Comparison of ENCODE assay signal across 8 cellular contexts in genomic region chr1:76901158-76901767, GRCh38. TPM values are rescaled to one million over a fixed set of nuclear protein-coding genes. Genes with fewer than 3 reads are reported as not detected.
DNase-seq lines count a peak whose midpoint lies in the region; ATAC-seq lines count a peak whose summit lies in the region.

No MANE protein-coding gene starts in this region.

- no peaks in the 10 kb centered on the region for H3K9me3 Mint-ChIP-seq in activated CD4-positive, alpha-beta memory T cell treated with anti-CD3 and anti-CD28 coated beads for 36 hours

- intact Hi-C loops in activated CD4-positive, alpha-beta memory T cell treated with anti-CD3 and anti-CD28 coated beads for 36 hours (cut with micrococcal nuclease) = loop anchor here (2.0 kb wide), 2 partner anchors 226 to 632 kb away; no protein-coding TSS in a partner anchor

- H3K4me1 Mint-ChIP-seq in activated CD4-positive, alpha-beta memory T cell treated with anti-CD3 and anti-CD28 coated beads for 36 hours (ENCODE audit: low read depth) = no peaks in the 10 kb centered on the region

- no peak overlapping the region for H3K27ac Mint-ChIP-seq in activated CD4-positive, alpha-beta memory T cell treated with anti-CD3 and anti-CD28 coated beads for 36 hours

- DNase-seq in DMS 273 treated with DMSO at 0.1 percent for 48 hours (lab: John Stamatoyannopoulos, UW) (peak; percentile 9), GM19238 (ENCODE audit: insufficient read length, low spot score) (peak; percentile 6), NCI-H2107 treated with DMSO at 0.1 percent for 48 hours (lab: John Stamatoyannopoulos, UW; ENCODE audit: unreplicated experiment) (peak; percentile 58), glomerular visceral epithelial cell (ENCODE audit: extremely low spot score) (peak; percentile 70), mesenteric fat pad (ENCODE audit: low spot score) (no peak)
- peak; percentile 34 for DNase-seq in activated CD4-positive, alpha-beta memory T cell treated with anti-CD3 and anti-CD28 coated beads for 36 hours
- DNase-seq in stimulated activated CD4-positive, alpha-beta T cell treated with anti-CD3 and anti-CD28 coated beads, Interleukin-12 subunit alpha, Interleukin-12 subunit beta, amount 100 ng/mL, for 48 hours (ENCODE audit: low read depth in 2 of 3, low spot score in 1 of 3) = peak; percentile 5 to 42 (median 8)

- H3K36me3 Mint-ChIP-seq in activated CD4-positive, alpha-beta memory T cell treated with anti-CD3 and anti-CD28 coated beads for 36 hours = no peaks in the 10 kb centered on the region

- CTCF ChIA-PET in activated CD4-positive, alpha-beta memory T cell treated with anti-CD3 and anti-CD28 coated beads for 36 hours (lab: Charles Lee) = no interaction called here

- ATAC-seq in HG03097 (IDR thresholded peaks at IDR 0.05; ENCODE audit: low FRiP score, unreplicated experiment) = peak; percentile 91

- H3K4me3 Mint-ChIP-seq in activated CD4-positive, alpha-beta memory T cell treated with anti-CD3 and anti-CD28 coated beads for 36 hours = no peak overlapping the region

- POLR2A ChIA-PET in activated CD4-positive, alpha-beta memory T cell treated with anti-CD3 and anti-CD28 coated beads for 36 hours (lab: Charles Lee) = no interaction called here

- peaks cover 2% of the 10 kb centered on the region for H3K27me3 Mint-ChIP-seq in activated CD4-positive, alpha-beta memory T cell treated with anti-CD3 and anti-CD28 coated beads for 36 hours

RNA-seq across cellular contexts. Expression of gene ST6GALNAC5, which starts 34.0 kb away (rescaled TPM):
- not detected for total RNA-seq in activated CD4-positive, alpha-beta memory T cell treated with anti-CD3 and anti-CD28 coated beads for 36 hours
- total RNA-seq in mesenteric fat pad = 0.58 TPM
